ENCODE assay signal across 9 cellular contexts in genomic region chr19:4977299-4978174, GRCh38. TPM values are rescaled to one million over a fixed set of nuclear protein-coding genes. Genes with fewer than 3 reads are reported as not detected.
A peak's percentile ranks its signal among the peaks of the same experiment; 100 is the strongest.
DNase-seq lines count a peak whose midpoint lies in the region; ATAC-seq and TF ChIP-seq lines count a peak whose summit lies in the region.
"Had no signal": no experiment of that assay in that cellular context is flagged by ENCODE, and none has a peak within 500 bp of the region (broad histone marks: within the 10 kb centered on the region; RNA-seq: fewer than 3 reads in every experiment).

No MANE protein-coding gene starts in this region.

- CTCF ChIA-PET in IMR-90 (lab: Yijun Ruan, JAX): interaction anchor here (0.5 kb wide), 1 partner anchor 216 kb away, joined by 3 read pairs; no protein-coding TSS in a partner anchor

- no TSS peak for BruUV-seq in IMR-90 (replicated peaks; lab: Mats Ljungman, UMichigan)

- H3K4me3 ChIP-seq in IMR-90 (ENCODE audit: insufficient read depth, low read depth, low read length): no peak overlapping the region
- H3K4me3 ChIP-seq in dorsolateral prefrontal cortex: peak overlapping the region in 20 of 59 donors; percentile 3 to 50 (median 16)

- H3K9me1 ChIP-seq in IMR-90 (ENCODE audit: insufficient read depth, low read length): peaks cover 23% of the 10 kb centered on the region

- no peak for TF ChIP-seq CTCF in IMR-90 (conservative IDR thresholded peaks at IDR 0.05; ENCODE audit: low read depth, low read length)
- no peak for TF ChIP-seq CTCF in dorsolateral prefrontal cortex (IDR thresholded peaks at IDR 0.05 in 54 of 56, conservative IDR thresholded peaks at IDR 0.05 in 2 of 56; ENCODE audit: low read depth in 1 of 56, partially characterized antibody in 56 of 56)

- peaks cover 32% of the 10 kb centered on the region for H3K4me1 ChIP-seq in IMR-90 (ENCODE audit: control insufficient read depth, insufficient read depth, low read length)

- peak overlapping the region; percentile 89 for H3K4ac ChIP-seq in IMR-90 (ENCODE audit: low read depth, low read length)

- H3K27me3 ChIP-seq in IMR-90 (ENCODE audit: control insufficient read depth, insufficient read depth, low read length) (no peaks in the 10 kb centered on the region), dorsolateral prefrontal cortex (no peaks in the 10 kb centered on the region)

- intact Hi-C loops in IMR-90 (cut with micrococcal nuclease) (no loop called here), dorsolateral prefrontal cortex (cut with DNase I) (no loop called here)

- ATAC-seq in IMR-90 (ENCODE audit: low read depth): peak; percentile 85
- peak; percentile 68 to 70 for ATAC-seq in naive B cell (ENCODE audit: low read depth in 2 of 2)
- ATAC-seq in activated naive CD8-positive, alpha-beta T cell treated with anti-CD3 and anti-CD28 coated beads, Interleukin-2, amount 50 U/mL, for 24 hours: no peak
- no peak for ATAC-seq in HG03175 (IDR thresholded peaks at IDR 0.05; ENCODE audit: unreplicated experiment)

- H2BK15ac ChIP-seq in IMR-90 (ENCODE audit: low read depth, low read length): peak overlapping the region; percentile 10; the same call in 1 of the 3 replicates

- H3K27ac Mint-ChIP-seq in naive B cell: peak overlapping the region; percentile 86 to 95 (median 94)
- no peak overlapping the region for H3K27ac Mint-ChIP-seq in activated naive CD8-positive, alpha-beta T cell treated with anti-CD3 and anti-CD28 coated beads, Interleukin-2, amount 50 U/mL, for 24 hours

- peak overlapping the region; percentile 10 to 83 (median 72) for H3K4me3 Mint-ChIP-seq in naive B cell
- H3K4me3 Mint-ChIP-seq in activated naive CD8-positive, alpha-beta T cell treated with anti-CD3 and anti-CD28 coated beads, Interleukin-2, amount 50 U/mL, for 24 hours: no peak overlapping the region

- dilution Hi-C loops in IMR-90 (cut with HindIII; ENCODE audit: low sequenced_read_pairs, unreplicated experiment): no loop called here

- TF ChIP-seq RAD21 in IMR-90 (IDR thresholded peaks at IDR 0.05; ENCODE audit: low read length): no peak

- H3K27me3 Mint-ChIP-seq in naive B cell: no peaks in the 10 kb centered on the region
- no peaks in the 10 kb centered on the region for H3K27me3 Mint-ChIP-seq in activated naive CD8-positive, alpha-beta T cell treated with anti-CD3 and anti-CD28 coated beads, Interleukin-2, amount 50 U/mL, for 24 hours

- no peaks in the 10 kb centered on the region for H3K9me3 ChIP-seq in IMR-90 (ENCODE audit: control insufficient read depth, insufficient read depth, low read length)

- peaks cover 0 to 8% of the 10 kb centered on the region in 2 donors for H3K36me3 Mint-ChIP-seq in naive B cell
- H3K36me3 Mint-ChIP-seq in activated naive CD8-positive, alpha-beta T cell treated with anti-CD3 and anti-CD28 coated beads, Interleukin-2, amount 50 U/mL, for 24 hours (ENCODE audit: low read depth): peaks cover 2% of the 10 kb centered on the region

- peak overlapping the region; percentile 72 for H4K91ac ChIP-seq in IMR-90 (ENCODE audit: insufficient read depth, low read depth, low read length)

- H3K14ac ChIP-seq in IMR-90 (replicated peaks; ENCODE audit: low read depth, low read length): peak overlapping the region; percentile 80

- H2AFZ ChIP-seq in IMR-90 (replicated peaks; ENCODE audit: low read length, poor library complexity): peak overlapping the region; percentile 36

- no peak overlapping the region for H3K56ac ChIP-seq in IMR-90 (ENCODE audit: extremely low read depth, insufficient read depth, low read length)

- H3K23ac ChIP-seq in IMR-90 (ENCODE audit: low read depth, low read length): peak overlapping the region; percentile 78

- peak overlapping the region; percentile 81 for H3K27ac ChIP-seq in IMR-90 (ENCODE audit: insufficient read depth, low read length)
- peak overlapping the region in 52 of 59 donors; percentile 5 to 89 (median 68) for H3K27ac ChIP-seq in dorsolateral prefrontal cortex

- H3K79me1 ChIP-seq in IMR-90 (ENCODE audit: low read depth in 1 of 2, low read length in 2 of 2): peaks cover 10 to 76% of the 10 kb centered on the region in 2 experiments

- H3K9ac ChIP-seq in IMR-90 (ENCODE audit: low read depth, low read length): peak overlapping the region; percentile 45

- peak overlapping the region; percentile 78 for H2AK9ac ChIP-seq in IMR-90 (replicated peaks; ENCODE audit: low read depth, low read length, poor library complexity)

- peak overlapping the region; percentile 87 for H2BK120ac ChIP-seq in IMR-90 (ENCODE audit: low read depth, low read length)

- no peaks in the 10 kb centered on the region for H3K36me3 ChIP-seq in IMR-90 (ENCODE audit: control insufficient read depth, insufficient read depth, low read length)

- DNase-seq in A172 (ENCODE audit: low spot score): peak; percentile 92
- peak; percentile 95 for DNase-seq in IMR-90
- DNase-seq in dorsolateral prefrontal cortex: peak in 2 of 10 donors; percentile 27 to 63
- DNase-seq in naive B cell: peak; percentile 60
- no peak for DNase-seq in occipital lobe (lab: John Stamatoyannopoulos, UW)
- no peak for DNase-seq in activated naive CD8-positive, alpha-beta T cell treated with anti-CD3 and anti-CD28 coated beads, Interleukin-2, amount 50 U/mL, for 24 hours
- no peak for DNase-seq in SK-N-DZ (ENCODE audit: low spot score)
- DNase-seq: GDM1 had no signal

- H4K20me1 ChIP-seq in IMR-90 (ENCODE audit: insufficient read depth, low read length): peaks cover 80% of the 10 kb centered on the region

- H3K4me1 Mint-ChIP-seq in naive B cell: peaks cover 47 to 57% (median 53%) of the 10 kb centered on the region in 3 donors
- H3K4me1 Mint-ChIP-seq in activated naive CD8-positive, alpha-beta T cell treated with anti-CD3 and anti-CD28 coated beads, Interleukin-2, amount 50 U/mL, for 24 hours: peaks cover 23% of the 10 kb centered on the region

- WGBS in IMR-90 (ENCODE audit: extremely low coverage in 2 of 2, insufficient read length in 1 of 2), 2 experiments: 29% methylated on average over 10 of the region's 36 CpGs; no CpG with 5 or more reads in 1 of the 2 experiments

- TF ChIP-seq POLR2A in IMR-90 (IDR thresholded peaks at IDR 0.05; ENCODE audit: low read depth, low read length): peak; percentile 42; the same call in 1 of the 2 replicates

- H3K9me3 Mint-ChIP-seq in naive B cell: no peaks in the 10 kb centered on the region
- no peaks in the 10 kb centered on the region for H3K9me3 Mint-ChIP-seq in activated naive CD8-positive, alpha-beta T cell treated with anti-CD3 and anti-CD28 coated beads, Interleukin-2, amount 50 U/mL, for 24 hours

- POLR2A ChIA-PET in IMR-90 (lab: Charles Lee; ENCODE audit: unreplicated experiment): no interaction called here

- peak overlapping the region; percentile 93 for H2AK5ac ChIP-seq in IMR-90 (ENCODE audit: low read depth, low read length)

- peak overlapping the region; percentile 43 for H2BK5ac ChIP-seq in IMR-90 (ENCODE audit: low read depth, low read length, poor library complexity, severe bottlenecking)

- peak overlapping the region; percentile 53 for H2BK20ac ChIP-seq in IMR-90 (ENCODE audit: low read depth, low read length)

- H3K4me2 ChIP-seq in IMR-90 (ENCODE audit: low read depth, low read length): peak overlapping the region; percentile 62

- peak overlapping the region; percentile 70; the same call in 1 of the 2 replicates for H3K18ac ChIP-seq in IMR-90 (ENCODE audit: low read depth, low read length)

- in situ Hi-C loops in IMR-90 (cut with MboI; ENCODE audit: low sequenced_read_pairs): no loop called here

- peak overlapping the region in 1 of 2 experiments; percentile 32; a peak in 2 of 4 replicates for H4K8ac ChIP-seq in IMR-90 (ENCODE audit: low read depth in 2 of 2, low read length in 2 of 2)

- H4K5ac ChIP-seq in IMR-90 (ENCODE audit: low read depth, low read length): peak overlapping the region; percentile 25

TF ChIP-seq in IMR-90, 13 proteins besides CTCF, POLR2A, EP300 and RAD21:
- TF ChIP-seq MXI1 (IDR thresholded peaks at IDR 0.05; ENCODE audit: borderline replicate concordance, low read depth, low read length): peak; percentile 97
- peak; percentile 48; the same call in 1 of the 2 replicates for TF ChIP-seq MAZ (IDR thresholded peaks at IDR 0.05; ENCODE audit: borderline replicate concordance, low read depth, low read length)
- TF ChIP-seq CEBPB (IDR thresholded peaks at IDR 0.05; ENCODE audit: low read depth, low read length): no peak
- peak; percentile 49; the same call in 1 of the 2 replicates for TF ChIP-seq BHLHE40 (IDR thresholded peaks at IDR 0.05; ENCODE audit: low read depth, low read length)
- peak; percentile 59 for TF ChIP-seq FOS (IDR thresholded peaks at IDR 0.05; ENCODE audit: low read depth, low read length)
- TF ChIP-seq MAFK (IDR thresholded peaks at IDR 0.05; ENCODE audit: low read depth, low read length): no peak
- TF ChIP-seq RCOR1 (IDR thresholded peaks at IDR 0.05; ENCODE audit: insufficient replicate concordance, low read length): no peak

RNA-seq across cellular contexts. Expression of gene KDM4B, which starts 8.6 kb away (rescaled TPM):
- total RNA-seq in A172 (2014; rRNA removed; shearing (Covaris generic)): 13.4 and 16.4 TPM in 2 replicates
- total RNA-seq in IMR-90 (2012; rRNA removed) (5.0 TPM in 2 replicates), dorsolateral prefrontal cortex (10 to 100 TPM; 35.7 to 91.2 (median 55.2) TPM), occipital lobe (30.9 TPM)
- polyA plus RNA-seq in IMR-90 (2012; rRNA removed) (17.9 and 20.8 TPM in 2 replicates), naive B cell (ENCODE audit: low read depth in 6 of 6) (10 to 100 TPM; 17.9 to 94.1 (median 50.8) TPM)
- 9.5 and 17.5 TPM in 2 replicates for polyA plus RNA-seq in IMR-90 (2012; cell fraction: cytosol; rRNA removed)
- polyA plus RNA-seq in IMR-90 (2012; cell fraction: nucleus; rRNA removed; ENCODE audit: low replicate concordance): 37.9 and 61.0 TPM in 2 replicates
- polyA plus RNA-seq in SK-N-DZ (2014; cell fraction: cytosol; rRNA removed): 7.0 and 7.5 TPM in 2 replicates
- 8.3 and 11.3 TPM in 2 replicates for polyA plus RNA-seq in SK-N-DZ (2014; cell fraction: nucleus; rRNA removed)

Comparison
In these comparisons a context has a peak if more than half of its experiments do, and no peak if none do; other contexts are left out.
1. DNase-seq: peak in A172 (single experiment), IMR-90 (single experiment) and naive B cell (single experiment); none in occipital lobe (single experiment), activated naive CD8-positive, alpha-beta T cell treated with anti-CD3 and anti-CD28 coated beads, Interleukin-2, amount 50 U/mL, for 24 hours (single experiment) and SK-N-DZ (single experiment).
2. ATAC-seq: peak in IMR-90 (single experiment) and naive B cell (2 of 2); none in activated naive CD8-positive, alpha-beta T cell treated with anti-CD3 and anti-CD28 coated beads, Interleukin-2, amount 50 U/mL, for 24 hours (single experiment) and HG03175 (single experiment).